Comparison of ENCODE assay signal across 18 cellular contexts in genomic region chr17:46811978-46812583, GRCh38. TPM values are rescaled to one million over a fixed set of nuclear protein-coding genes. Genes with fewer than 3 reads are reported as not detected.
DNase-seq lines count a peak whose midpoint lies in the region; ATAC-seq and TF ChIP-seq lines count a peak whose summit lies in the region.
"Had no signal": no experiment of that assay in that cellular context is flagged by ENCODE, and none has a peak within 500 bp of the region (broad histone marks: within the 10 kb centered on the region; RNA-seq: fewer than 3 reads in every experiment).

No MANE protein-coding gene starts in this region.

- peak overlapping the region in 4 of 5 experiments; percentile 38 to 87 (median 68) for H3K27ac Mint-ChIP-seq in brain
- H3K27ac Mint-ChIP-seq in nephron = peak overlapping the region; percentile 9 to 90 (median 76)
- H3K27ac Mint-ChIP-seq in activated naive CD8-positive, alpha-beta T cell treated with anti-CD3 and anti-CD28 coated beads for 36 hours = no peak overlapping the region
- H3K27ac Mint-ChIP-seq: activated T-helper 17 cell treated with anti-CD3 and anti-CD28 coated beads, Interleukin-2, amount 50 U/mL, for 72 hours; progenitor cell of endocrine pancreas had no signal

- H3K9me3 ChIP-seq in vagina = no peaks in the 10 kb centered on the region
- H3K9me3 ChIP-seq: BE2C had no signal

- H3K27me3 Mint-ChIP-seq in brain (peaks cover 63% of the 10 kb centered on the region), nephron (ENCODE audit: low read depth) (peaks cover 51% of the 10 kb centered on the region)
- H3K27me3 Mint-ChIP-seq in activated naive CD8-positive, alpha-beta T cell treated with anti-CD3 and anti-CD28 coated beads for 36 hours = peaks cover 55% of the 10 kb centered on the region

- H3K4me3 Mint-ChIP-seq in brain (no peak overlapping the region), nephron (peak overlapping the region in 2 of 3 experiments; percentile 33 to 35)
- H3K4me3 Mint-ChIP-seq in activated naive CD8-positive, alpha-beta T cell treated with anti-CD3 and anti-CD28 coated beads for 36 hours = no peak overlapping the region
- H3K4me3 Mint-ChIP-seq: activated T-helper 17 cell treated with anti-CD3 and anti-CD28 coated beads, Interleukin-2, amount 50 U/mL, for 72 hours had no signal

- H3K27ac ChIP-seq in vagina = no peak overlapping the region
- H3K27ac ChIP-seq: brain microvascular endothelial cell had no signal

- peaks cover 10% of the 10 kb centered on the region for H3K4me1 ChIP-seq in vagina
- H3K4me1 ChIP-seq: BE2C had no signal

- H3K36me3 Mint-ChIP-seq in brain (no peaks in the 10 kb centered on the region), nephron (ENCODE audit: low read depth) (no peaks in the 10 kb centered on the region)
- H3K36me3 Mint-ChIP-seq in activated naive CD8-positive, alpha-beta T cell treated with anti-CD3 and anti-CD28 coated beads for 36 hours = no peaks in the 10 kb centered on the region

- TF ChIP-seq CTCF in BJ (IDR thresholded peaks at IDR 0.05; ENCODE audit: insufficient read depth, low read depth, low read length) = no peak
- no peak for TF ChIP-seq CTCF in brain (conservative IDR thresholded peaks at IDR 0.05)
- TF ChIP-seq CTCF in nephron (IDR thresholded peaks at IDR 0.05; ENCODE audit: unreplicated experiment in 3 of 3) = no peak
- TF ChIP-seq CTCF in vagina (IDR thresholded peaks at IDR 0.05) = no peak

- H3K9me3 Mint-ChIP-seq in brain = no peaks in the 10 kb centered on the region
- H3K9me3 Mint-ChIP-seq in nephron = no peaks in the 10 kb centered on the region
- no peaks in the 10 kb centered on the region for H3K9me3 Mint-ChIP-seq in activated naive CD8-positive, alpha-beta T cell treated with anti-CD3 and anti-CD28 coated beads for 36 hours
- H3K9me3 Mint-ChIP-seq: activated T-helper 17 cell treated with anti-CD3 and anti-CD28 coated beads, Interleukin-2, amount 50 U/mL, for 72 hours had no signal

- CTCF ChIA-PET in BJ (lab: Yijun Ruan, JAX) = interaction anchor here (0.9 to 2.1 kb wide), 4 partner anchors 10 to 128 kb away, joined by 3 to 10 read pairs (median 4); no protein-coding TSS in a partner anchor

- ATAC-seq in HG03039 (IDR thresholded peaks at IDR 0.05; ENCODE audit: unreplicated experiment) = no peak
- ATAC-seq: activated T-helper 17 cell treated with anti-CD3 and anti-CD28 coated beads, Interleukin-2, amount 50 U/mL, for 72 hours had no signal

- DNase-seq in BJ (ENCODE audit: low read depth) (peak; percentile 36), M059J (ENCODE audit: low read depth) (peak; percentile 68), vagina (ENCODE audit: extremely low spot score in 2 of 2) (no peak)
- no peak for DNase-seq in activated CD8-positive, alpha-beta memory T cell treated with anti-CD3 and anti-CD28 coated beads, Interleukin-2, amount 50 U/mL, for 4 hours
- no peak for DNase-seq in activated naive CD8-positive, alpha-beta T cell treated with anti-CD3 and anti-CD28 coated beads for 36 hours
- DNase-seq: activated CD4-positive, alpha-beta T cell treated with anti-CD3 and anti-CD28 coated beads for 4 hours; BE2C; brain microvascular endothelial cell; NCI-H2081; stimulated activated CD4-positive, alpha-beta T cell treated with anti-CD3 and anti-CD28 coated beads, Interleukin-4, amount 100 ng/mL, for 24 hours; stimulated activated naive CD4-positive, alpha-beta T cell; T-helper 1 cell had no signal

- no peak overlapping the region for H3K4me3 ChIP-seq in BJ (ENCODE audit: low read depth, low read length)
- no peak overlapping the region for H3K4me3 ChIP-seq in vagina

- H3K27me3 ChIP-seq in BJ (ENCODE audit: control insufficient read depth, insufficient read depth, low read length) = peaks cover 6% of the 10 kb centered on the region
- H3K27me3 ChIP-seq in vagina = no peaks in the 10 kb centered on the region
- H3K27me3 ChIP-seq: BE2C had no signal

- no peaks in the 10 kb centered on the region for H3K36me3 ChIP-seq in BJ (ENCODE audit: control insufficient read depth, insufficient read depth, low read length)
- no peaks in the 10 kb centered on the region for H3K36me3 ChIP-seq in vagina
- H3K36me3 ChIP-seq: BE2C, brain microvascular endothelial cell had no signal

- POLR2A ChIA-PET in BJ (lab: Charles Lee) = no interaction called here

- intact Hi-C loops in vagina (cut with DNase I) = no loop called here

- H3K4me1 Mint-ChIP-seq in brain (peaks cover 73% of the 10 kb centered on the region), nephron (peaks cover 27% of the 10 kb centered on the region)
- peaks cover 2% of the 10 kb centered on the region for H3K4me1 Mint-ChIP-seq in activated naive CD8-positive, alpha-beta T cell treated with anti-CD3 and anti-CD28 coated beads for 36 hours
- H3K4me1 Mint-ChIP-seq: activated T-helper 17 cell treated with anti-CD3 and anti-CD28 coated beads, Interleukin-2, amount 50 U/mL, for 72 hours had no signal

- TF ChIP-seq POLR2A in vagina (IDR thresholded peaks at IDR 0.05) = no peak

RNA-seq across cellular contexts. Expression of gene WNT3, which starts 6.4 kb away (rescaled TPM):
- polyA plus RNA-seq in BJ (2011; rRNA removed) (2.8 TPM in 2 replicates), brain (ENCODE audit: insufficient read depth, low read depth, low replicate concordance) (4.6 TPM)
- polyA minus RNA-seq in BJ (2011; rRNA and poly(A)+ RNA removed) = 1.3 and 1.8 TPM in 2 replicates
- total RNA-seq in M059J (2014; rRNA removed; shearing (Covaris generic)) = 5.0 and 5.3 TPM in 2 replicates
- total RNA-seq in vagina = 1.5 TPM
- total RNA-seq in activated naive CD8-positive, alpha-beta T cell treated with anti-CD3 and anti-CD28 coated beads for 36 hours = under 1 TPM; 0.06 to 0.08 TPM
- total RNA-seq: G401 had no signal

RNA-seq across cellular contexts. Expression of gene WNT9B, which starts 39.3 kb away (rescaled TPM):
- not detected in 2 replicates for polyA plus RNA-seq in BJ (2011; rRNA removed)
- not detected in 2 replicates for polyA minus RNA-seq in BJ (2011; rRNA and poly(A)+ RNA removed)
- not detected in 2 replicates for total RNA-seq in M059J (2014; rRNA removed; shearing (Covaris generic))
- polyA plus RNA-seq in brain (ENCODE audit: insufficient read depth, low read depth, low replicate concordance) = not detected
- not detected for total RNA-seq in vagina
- total RNA-seq in activated naive CD8-positive, alpha-beta T cell treated with anti-CD3 and anti-CD28 coated beads for 36 hours = not detected
- total RNA-seq: activated T-helper 17 cell treated with anti-CD3 and anti-CD28 coated beads, Interleukin-2, amount 50 U/mL, for 72 hours; G401 had no signal

Comparison
In these comparisons a context has a peak if more than half of its experiments do, and no peak if none do; other contexts are left out.
1. DNase-seq: peak in BJ (single experiment) and M059J (single experiment); none in vagina (0 of 2), activated CD8-positive, alpha-beta memory T cell treated with anti-CD3 and anti-CD28 coated beads, Interleukin-2, amount 50 U/mL, for 4 hours (single experiment) and activated naive CD8-positive, alpha-beta T cell treated with anti-CD3 and anti-CD28 coated beads for 36 hours (single experiment).
2. H3K4me3 Mint-ChIP-seq: peak in nephron (2 of 3); none in brain (0 of 5) and activated naive CD8-positive, alpha-beta T cell treated with anti-CD3 and anti-CD28 coated beads for 36 hours (single experiment).